ENCODE assay signal across 13 cellular contexts in genomic region chr13:94657167-94657566, GRCh38. TPM values are rescaled to one million over a fixed set of nuclear protein-coding genes. Genes with fewer than 3 reads are reported as not detected.
DNase-seq lines count a peak whose midpoint lies in the region; ATAC-seq and TF ChIP-seq lines count a peak whose summit lies in the region.
"Had no signal": no experiment of that assay in that cellular context is flagged by ENCODE, and none has a peak within 500 bp of the region (broad histone marks: within the 10 kb centered on the region; RNA-seq: fewer than 3 reads in every experiment).

No MANE protein-coding gene starts in this region.

- H3K79me2 ChIP-seq in MM.1S (ENCODE audit: low read length) (no peaks in the 10 kb centered on the region), SK-N-SH (ENCODE audit: insufficient read depth) (no peaks in the 10 kb centered on the region)

- POLR2A ChIA-PET in SK-N-SH (lab: Yijun Ruan, JAX): no interaction called here

- H3K9me2 ChIP-seq in MM.1S (replicated peaks; ENCODE audit: insufficient read depth, low read length) (no peaks in the 10 kb centered on the region), SK-N-SH (no peaks in the 10 kb centered on the region)

- H3F3A ChIP-seq in MM.1S (ENCODE audit: insufficient read depth, low read length): no peaks in the 10 kb centered on the region
- no peaks in the 10 kb centered on the region for H3F3A ChIP-seq in SK-N-SH (replicated peaks; ENCODE audit: insufficient read depth)

- H3K36me3 Mint-ChIP-seq in activated naive CD8-positive, alpha-beta T cell treated with anti-CD3 and anti-CD28 coated beads, Interleukin-2, amount 50 U/mL, for 24 hours (ENCODE audit: low read depth): no peaks in the 10 kb centered on the region

- 79% methylated on average over 4 of the region's 4 CpGs for WGBS in SK-N-SH (ENCODE audit: low lambda C conversion rate)

- no peaks in the 10 kb centered on the region for H3K36me3 ChIP-seq in MM.1S (replicated peaks; ENCODE audit: insufficient read depth, low read length)
- no peaks in the 10 kb centered on the region for H3K36me3 ChIP-seq in SK-N-SH (replicated peaks in 1 of 2; ENCODE audit: control insufficient read depth in 1 of 2, insufficient read depth in 2 of 2, low read length in 1 of 2)

- DNase-seq in Daoy (ENCODE audit: low read depth): peak; percentile 9
- DNase-seq in activated naive CD8-positive, alpha-beta T cell treated with anti-CD3 and anti-CD28 coated beads, Interleukin-2, amount 50 U/mL, for 24 hours: no peak
- no peak for DNase-seq in AG08395 (ENCODE audit: low spot score)
- no peak for DNase-seq in MM.1S
- DNase-seq in SK-N-SH: no peak
- no peak for DNase-seq in SHP77 (lab: John Stamatoyannopoulos, UW)
- DNase-seq: Calu3, foreskin melanocyte, mucosa of descending colon, NCI-H1417 had no signal

- no peaks in the 10 kb centered on the region for H3K27me3 ChIP-seq in MM.1S (replicated peaks; ENCODE audit: insufficient read depth, low read length)
- peaks cover 3% of the 10 kb centered on the region; the same call in 1 of the 2 replicates for H3K27me3 ChIP-seq in SK-N-SH (ENCODE audit: insufficient read depth)

- no peak overlapping the region for H3K4me3 Mint-ChIP-seq in activated naive CD8-positive, alpha-beta T cell treated with anti-CD3 and anti-CD28 coated beads, Interleukin-2, amount 50 U/mL, for 24 hours

- H3K9me3 ChIP-seq in MM.1S (replicated peaks; ENCODE audit: insufficient read depth, low read length) (no peaks in the 10 kb centered on the region), SK-N-SH (no peaks in the 10 kb centered on the region)
- H3K9me3 ChIP-seq: mucosa of descending colon had no signal

- CTCF ChIA-PET in SK-N-SH (lab: Yijun Ruan, JAX): interaction anchor here (0.7 to 1.4 kb wide), 3 partner anchors 9 to 222 kb away, joined by 3 to 4 read pairs (median 3); no protein-coding TSS in a partner anchor

- no peak overlapping the region for H3K4me2 ChIP-seq in MM.1S (ENCODE audit: low read depth, low read length)
- no peak overlapping the region for H3K4me2 ChIP-seq in SK-N-SH

- H3K4me1 Mint-ChIP-seq in activated naive CD8-positive, alpha-beta T cell treated with anti-CD3 and anti-CD28 coated beads, Interleukin-2, amount 50 U/mL, for 24 hours: peaks cover 11% of the 10 kb centered on the region

- no peak overlapping the region for H2AFZ ChIP-seq in MM.1S (ENCODE audit: low read length)
- H2AFZ ChIP-seq in SK-N-SH (ENCODE audit: low read depth): no peak overlapping the region

- TF ChIP-seq RAD21 in SK-N-SH (IDR thresholded peaks at IDR 0.05; ENCODE audit: low read length): no peak

- H3K4me3 ChIP-seq in MM.1S (ENCODE audit: low read length): no peak overlapping the region
- no peak overlapping the region for H3K4me3 ChIP-seq in SK-N-SH (ENCODE audit: low read depth in 2 of 2, low read length in 1 of 2)
- H3K4me3 ChIP-seq: mucosa of descending colon had no signal

- no peak for TF ChIP-seq EP300 in SK-N-SH (IDR thresholded peaks at IDR 0.05; ENCODE audit: borderline replicate concordance in 1 of 2, low read depth in 1 of 2, low read length in 1 of 2)

- no peak overlapping the region for H3K9ac ChIP-seq in MM.1S (ENCODE audit: low read length)
- H3K9ac ChIP-seq in SK-N-SH: no peak overlapping the region

- H3K27ac Mint-ChIP-seq in activated naive CD8-positive, alpha-beta T cell treated with anti-CD3 and anti-CD28 coated beads, Interleukin-2, amount 50 U/mL, for 24 hours: peak overlapping the region; percentile 57

- H3K4me1 ChIP-seq in MM.1S (ENCODE audit: low read length): peaks cover 3% of the 10 kb centered on the region; the same call in 1 of the 2 replicates
- H3K4me1 ChIP-seq in SK-N-SH (ENCODE audit: control insufficient read depth in 1 of 2, insufficient read depth in 2 of 2, low read depth in 1 of 2, low read length in 1 of 2): no peaks in the 10 kb centered on the region; a peak in 2 of 4 replicates

- ATAC-seq in GM19397 (IDR thresholded peaks at IDR 0.05; ENCODE audit: unreplicated experiment) (peak; percentile 18), HG03064 (IDR thresholded peaks at IDR 0.05; ENCODE audit: low read depth, unreplicated experiment) (peak; percentile 14)
- peak; percentile 21 for ATAC-seq in activated naive CD8-positive, alpha-beta T cell treated with anti-CD3 and anti-CD28 coated beads, Interleukin-2, amount 50 U/mL, for 24 hours
- ATAC-seq: mucosa of descending colon had no signal

- H4K20me1 ChIP-seq in MM.1S (ENCODE audit: insufficient read depth, low read length): no peaks in the 10 kb centered on the region
- H4K20me1 ChIP-seq in SK-N-SH (ENCODE audit: insufficient read depth): no peaks in the 10 kb centered on the region

- H3K9me3 Mint-ChIP-seq in activated naive CD8-positive, alpha-beta T cell treated with anti-CD3 and anti-CD28 coated beads, Interleukin-2, amount 50 U/mL, for 24 hours: no peaks in the 10 kb centered on the region

- H3K27me3 Mint-ChIP-seq in activated naive CD8-positive, alpha-beta T cell treated with anti-CD3 and anti-CD28 coated beads, Interleukin-2, amount 50 U/mL, for 24 hours: peaks cover 29% of the 10 kb centered on the region

- TF ChIP-seq CTCF in MM.1S (IDR thresholded peaks at IDR 0.05; ENCODE audit: low read length): no peak
- TF ChIP-seq CTCF in SK-N-SH (IDR thresholded peaks at IDR 0.05): no peak

- H3K27ac ChIP-seq in MM.1S (ENCODE audit: low read length) (no peak overlapping the region), SK-N-SH (ENCODE audit: low read depth in 2 of 2, low read length in 1 of 2) (no peak overlapping the region)

TF ChIP-seq in SK-N-SH, 30 proteins besides CTCF, POLR2A, EP300 and RAD21:
- TF ChIP-seq EZH2phosphoT487 (IDR thresholded peaks at IDR 0.05; ENCODE audit: borderline replicate concordance, low read depth): no peak
- no peak for TF ChIP-seq TAF1 (IDR thresholded peaks at IDR 0.05; ENCODE audit: borderline replicate concordance, low read depth, low read length)
- no peak for TF ChIP-seq FOSL2 (IDR thresholded peaks at IDR 0.05; ENCODE audit: borderline replicate concordance, low read depth)
- TF ChIP-seq RFX5 (IDR thresholded peaks at IDR 0.05; ENCODE audit: low read length): no peak
- TF ChIP-seq IRF3 (IDR thresholded peaks at IDR 0.05; ENCODE audit: low read depth, low read length): no peak
- no peak for TF ChIP-seq JUND (IDR thresholded peaks at IDR 0.05)
- no peak for TF ChIP-seq ELF1 (IDR thresholded peaks at IDR 0.05)
- TF ChIP-seq SMC3 (IDR thresholded peaks at IDR 0.05; ENCODE audit: low read depth, low read length): no peak
- no peak for TF ChIP-seq POLR2AphosphoS5 (IDR thresholded peaks at IDR 0.05; ENCODE audit: low read depth, low read length)
- TF ChIP-seq NFIC (IDR thresholded peaks at IDR 0.05; ENCODE audit: borderline replicate concordance): no peak
- TF ChIP-seq FOXJ3 (CRISPR knock-in tag; IDR thresholded peaks at IDR 0.05): no peak
- no peak for TF ChIP-seq YY1 (IDR thresholded peaks at IDR 0.05; ENCODE audit: low read depth)
- no peak for TF ChIP-seq MXI1 (IDR thresholded peaks at IDR 0.05; ENCODE audit: low read depth, low read length)
- TF ChIP-seq, protein P1, sequence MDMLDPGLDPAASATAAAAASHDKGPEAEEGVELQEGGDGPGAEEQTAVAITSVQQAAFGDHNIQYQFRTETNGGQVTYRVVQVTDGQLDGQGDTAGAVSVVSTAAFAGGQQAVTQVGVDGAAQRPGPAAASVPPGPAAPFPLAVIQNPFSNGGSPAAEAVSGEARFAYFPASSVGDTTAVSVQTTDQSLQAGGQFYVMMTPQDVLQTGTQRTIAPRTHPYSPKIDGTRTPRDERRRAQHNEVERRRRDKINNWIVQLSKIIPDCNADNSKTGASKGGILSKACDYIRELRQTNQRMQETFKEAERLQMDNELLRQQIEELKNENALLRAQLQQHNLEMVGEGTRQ (IDR thresholded peaks at IDR 0.05; ENCODE audit: borderline replicate concordance, low read depth, low read length): no peak
- TF ChIP-seq CHD2 (IDR thresholded peaks at IDR 0.05; ENCODE audit: low read length, partially characterized antibody): no peak
- TF ChIP-seq TEAD4 (IDR thresholded peaks at IDR 0.05; ENCODE audit: borderline replicate concordance, insufficient read depth): no peak
- TF ChIP-seq, protein P2, sequence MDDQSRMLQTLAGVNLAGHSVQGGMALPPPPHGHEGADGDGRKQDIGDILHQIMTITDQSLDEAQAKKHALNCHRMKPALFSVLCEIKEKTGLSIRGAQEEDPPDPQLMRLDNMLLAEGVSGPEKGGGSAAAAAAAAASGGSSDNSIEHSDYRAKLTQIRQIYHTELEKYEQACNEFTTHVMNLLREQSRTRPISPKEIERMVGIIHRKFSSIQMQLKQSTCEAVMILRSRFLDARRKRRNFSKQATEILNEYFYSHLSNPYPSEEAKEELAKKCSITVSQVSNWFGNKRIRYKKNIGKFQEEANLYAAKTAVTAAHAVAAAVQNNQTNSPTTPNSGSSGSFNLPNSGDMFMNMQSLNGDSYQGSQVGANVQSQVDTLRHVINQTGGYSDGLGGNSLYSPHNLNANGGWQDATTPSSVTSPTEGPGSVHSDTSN (IDR thresholded peaks at IDR 0.05): no peak

RNA-seq across cellular contexts. Expression of gene SOX21, which starts 55.2 kb away (rescaled TPM):
- total RNA-seq in Daoy (2014; rRNA removed; shearing (Covaris generic)): 0.17 and 0.42 TPM in 2 replicates
- polyA plus RNA-seq in SK-N-SH (2012; rRNA removed): not detected in 2 replicates
- not detected in 2 replicates for polyA plus RNA-seq in SK-N-SH (2012; cell fraction: cytosol; rRNA removed)
- polyA plus RNA-seq in SK-N-SH (2012; cell fraction: nucleus; rRNA removed): not detected in 2 replicates
- total RNA-seq: Calu3, mucosa of descending colon had no signal
- polyA plus RNA-seq: urinary bladder had no signal

RNA-seq across cellular contexts. Expression of gene GPR180, which starts 55.5 kb away (rescaled TPM):
- total RNA-seq in Daoy (2014; rRNA removed; shearing (Covaris generic)): 5.1 and 6.6 TPM in 2 replicates
- 1.8 and 2.2 TPM in 2 replicates for polyA plus RNA-seq in SK-N-SH (2012; rRNA removed)
- 2.6 and 3.0 TPM in 2 replicates for polyA plus RNA-seq in SK-N-SH (2012; cell fraction: cytosol; rRNA removed)
- polyA plus RNA-seq in SK-N-SH (2012; cell fraction: nucleus; rRNA removed): 1.6 and 3.8 TPM in 2 replicates
